8 cellular contexts compared by ENCODE assay signal in the genomic region with DNA sequence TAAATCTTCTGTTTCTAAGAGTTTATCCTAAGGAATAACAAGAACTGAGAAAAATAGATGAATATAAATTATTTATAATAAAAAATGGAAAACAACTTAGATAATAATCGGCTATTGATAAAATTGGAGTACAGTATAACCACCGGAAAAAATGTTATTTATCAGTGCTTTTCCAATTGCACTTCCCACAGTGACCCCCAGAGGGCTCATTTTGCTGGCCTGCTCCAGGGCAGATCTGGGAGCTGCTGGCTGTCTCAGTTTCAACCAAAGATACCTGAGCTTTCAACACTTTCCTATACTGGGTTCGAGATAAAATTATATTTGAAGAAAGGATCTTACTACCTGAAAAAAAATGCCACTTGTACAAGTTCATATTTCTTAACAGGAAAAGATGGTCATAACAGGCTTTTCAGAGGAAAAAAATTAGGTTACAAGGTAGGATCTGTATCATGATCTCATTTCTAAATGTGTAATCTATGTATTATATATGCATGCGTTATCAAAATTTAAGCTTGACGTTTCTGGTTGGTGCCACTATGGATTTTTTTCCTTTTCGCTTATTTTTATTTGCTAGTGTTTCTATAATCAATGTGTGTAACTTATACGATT.
DNase-seq lines count a peak whose midpoint lies in the region; ATAC-seq lines count a peak whose summit lies in the region.

No MANE protein-coding gene starts in this region.

- H3K27me3 Mint-ChIP-seq in memory B cell, result peaks cover 5% of the 10 kb centered on the region

- H3K9me3 Mint-ChIP-seq in memory B cell, result no peaks in the 10 kb centered on the region
- H3K9me3 Mint-ChIP-seq in stimulated activated effector memory CD8-positive, alpha-beta T cell treated with anti-CD3 and anti-CD28 coated beads, Interleukin-12 subunit alpha, Interleukin-12 subunit beta, amount 100 ng/mL, for 72 hours, result no peaks in the 10 kb centered on the region

- ATAC-seq in HG02623 (IDR thresholded peaks at IDR 0.05; ENCODE audit: unreplicated experiment) (peak; percentile 79), memory B cell (ENCODE audit: low read depth) (peak; percentile 53)
- peak; percentile 47 for ATAC-seq in stimulated activated effector memory CD8-positive, alpha-beta T cell treated with anti-CD3 and anti-CD28 coated beads, Interleukin-12 subunit alpha, Interleukin-12 subunit beta, amount 100 ng/mL, for 72 hours

- H3K4me3 Mint-ChIP-seq in memory B cell, result no peak overlapping the region
- no peak overlapping the region for H3K4me3 Mint-ChIP-seq in stimulated activated effector memory CD8-positive, alpha-beta T cell treated with anti-CD3 and anti-CD28 coated beads, Interleukin-12 subunit alpha, Interleukin-12 subunit beta, amount 100 ng/mL, for 72 hours

- no peaks in the 10 kb centered on the region for H3K4me1 Mint-ChIP-seq in memory B cell
- no peaks in the 10 kb centered on the region for H3K4me1 Mint-ChIP-seq in stimulated activated effector memory CD8-positive, alpha-beta T cell treated with anti-CD3 and anti-CD28 coated beads, Interleukin-12 subunit alpha, Interleukin-12 subunit beta, amount 100 ng/mL, for 72 hours

- no peak overlapping the region for H3K27ac Mint-ChIP-seq in memory B cell
- no peak overlapping the region for H3K27ac Mint-ChIP-seq in stimulated activated effector memory CD8-positive, alpha-beta T cell treated with anti-CD3 and anti-CD28 coated beads, Interleukin-12 subunit alpha, Interleukin-12 subunit beta, amount 100 ng/mL, for 72 hours

- DNase-seq in activated CD4-positive, CD25-positive, alpha-beta regulatory T cell (lab: John Stamatoyannopoulos, UW), result peak; percentile 16 to 25 (median 20)
- no peak for DNase-seq in activated CD4-positive, CD25-positive, alpha-beta regulatory T cell treated with anti-CD3 and anti-CD28 coated beads, Interleukin-2, amount 50 U/mL, for 72 hours
- peak; percentile 46 for DNase-seq in NCI-H1694 (lab: John Stamatoyannopoulos, UW)
- peak; percentile 21 to 47 for DNase-seq in activated CD4-positive, alpha-beta T cell treated with anti-CD3 and anti-CD28 coated beads for 4 hours
- peak; percentile 18 to 60 for DNase-seq in dermis microvascular lymphatic vessel endothelial cell (ENCODE audit: low read depth in 2 of 2)
- peak; percentile 16 to 27 for DNase-seq in memory B cell (ENCODE audit: low spot score in 2 of 2)
- peak; percentile 39 to 63 for DNase-seq in stimulated activated effector memory CD8-positive, alpha-beta T cell treated with anti-CD3 and anti-CD28 coated beads, Interleukin-12 subunit alpha, Interleukin-12 subunit beta, amount 100 ng/mL, for 72 hours (ENCODE audit: low spot score in 2 of 2)

- no peaks in the 10 kb centered on the region for H3K36me3 Mint-ChIP-seq in memory B cell
- no peaks in the 10 kb centered on the region for H3K36me3 Mint-ChIP-seq in stimulated activated effector memory CD8-positive, alpha-beta T cell treated with anti-CD3 and anti-CD28 coated beads, Interleukin-12 subunit alpha, Interleukin-12 subunit beta, amount 100 ng/mL, for 72 hours
